ENCODE assay signal across 1 cellular context in the genomic region with DNA sequence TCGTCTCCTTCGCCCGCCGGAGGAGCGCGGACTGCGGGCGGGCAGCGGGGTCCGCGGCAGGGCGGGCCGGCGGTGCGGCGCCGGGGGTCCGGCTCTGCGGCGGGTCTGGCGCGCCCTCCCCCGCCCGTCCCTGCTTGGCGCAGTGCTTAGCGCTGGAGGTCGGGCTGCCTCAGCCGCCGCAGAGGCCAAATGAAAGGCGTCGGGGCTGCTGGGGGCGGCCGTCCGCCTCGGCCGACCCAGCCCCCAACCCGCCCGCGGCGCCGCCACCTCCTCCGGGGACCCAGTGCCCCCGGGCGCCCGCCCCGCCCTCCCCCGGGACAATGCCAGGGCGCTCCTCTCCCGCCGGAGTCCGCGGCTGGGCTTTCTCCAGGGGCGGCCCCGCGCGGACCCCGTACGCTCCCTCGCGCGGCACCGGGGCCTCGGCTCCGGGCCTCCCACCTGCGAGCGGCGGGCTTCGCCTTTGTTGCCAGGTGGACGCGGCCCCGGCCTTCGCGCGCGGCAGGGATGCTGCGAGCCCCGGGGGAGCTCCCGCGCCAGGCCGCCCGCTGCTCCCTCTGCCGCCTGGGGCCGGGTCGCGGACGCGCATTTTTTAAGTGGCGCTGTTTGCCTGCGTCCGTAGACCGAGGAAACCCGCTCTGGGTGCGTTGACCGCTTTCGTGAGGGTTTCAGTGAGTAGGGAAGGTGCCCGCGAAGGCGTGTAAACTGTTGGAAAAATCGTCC.
TF ChIP-seq lines count a peak whose summit lies in the region.

No MANE protein-coding gene starts in this region.

TF ChIP-seq in H1, 55 proteins besides CTCF, POLR2A, EP300 and RAD21:
- TF ChIP-seq ZNF274 (IDR thresholded peaks at IDR 0.05; ENCODE audit: borderline replicate concordance, extremely low read depth, low read length) (no peak), KDM4A (IDR thresholded peaks at IDR 0.05; ENCODE audit: low read depth, low read length, severe bottlenecking) (peak; percentile 49), POLR2AphosphoS5 (IDR thresholded peaks at IDR 0.05; ENCODE audit: low read depth, low read length) (0 out of 2 replicates have a peak, but pooled peaks have one; percentile 28), RBBP5 (IDR thresholded peaks at IDR 0.05; ENCODE audit: borderline replicate concordance, low read depth, low read length) (peak; percentile 70; the same call in 1 of the 2 replicates), GABPA (IDR thresholded peaks at IDR 0.05; ENCODE audit: borderline replicate concordance, insufficient read depth, low read length) (no peak), PHF8 (conservative IDR thresholded peaks at IDR 0.05; ENCODE audit: low read depth, low read length) (peak; percentile 19; the same call in 1 of the 2 replicates)
